ENCODE assay signal across 8 cellular contexts in genomic region chr19:40348125-40348913, GRCh38. TPM values are rescaled to one million over a fixed set of nuclear protein-coding genes. Genes with fewer than 3 reads are reported as not detected.
DNase-seq lines count a peak whose midpoint lies in the region; ATAC-seq, FAIRE-seq and TF ChIP-seq lines count a peak whose summit lies in the region.

Gene C19orf47 (minus strand): TSS chr19:40348397. CDS start chr19:40341857, 6,540 bp downstream.
A gene with protein sequence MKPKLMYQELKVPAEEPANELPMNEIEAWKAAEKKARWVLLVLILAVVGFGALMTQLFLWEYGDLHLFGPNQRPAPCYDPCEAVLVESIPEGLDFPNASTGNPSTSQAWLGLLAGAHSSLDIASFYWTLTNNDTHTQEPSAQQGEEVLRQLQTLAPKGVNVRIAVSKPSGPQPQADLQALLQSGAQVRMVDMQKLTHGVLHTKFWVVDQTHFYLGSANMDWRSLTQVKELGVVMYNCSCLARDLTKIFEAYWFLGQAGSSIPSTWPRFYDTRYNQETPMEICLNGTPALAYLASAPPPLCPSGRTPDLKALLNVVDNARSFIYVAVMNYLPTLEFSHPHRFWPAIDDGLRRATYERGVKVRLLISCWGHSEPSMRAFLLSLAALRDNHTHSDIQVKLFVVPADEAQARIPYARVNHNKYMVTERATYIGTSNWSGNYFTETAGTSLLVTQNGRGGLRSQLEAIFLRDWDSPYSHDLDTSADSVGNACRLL (plus strand): TSS chr19:40348695. CDS start chr19:40366484, 17,789 bp downstream.

- CTCF ChIA-PET in AG04449 (lab: Yijun Ruan, JAX) = interaction anchor here (1.1 to 2.2 kb wide), 4 partner anchors 11 to 118 kb away, joined by 3 to 9 read pairs (median 5); no protein-coding TSS in a partner anchor

- ATAC-seq in GM18907 (IDR thresholded peaks at IDR 0.05; ENCODE audit: unreplicated experiment) = peak; percentile 92
- peak; percentile 93 for ATAC-seq in HG03159 (IDR thresholded peaks at IDR 0.05; ENCODE audit: unreplicated experiment)

- H3K4me1 ChIP-seq in smooth muscle cell (ENCODE audit: low read depth) = peaks cover 9% of the 10 kb centered on the region

- H3K36me3 ChIP-seq in bronchial epithelial cell (ENCODE audit: control insufficient read depth, insufficient read depth, low read length) (no peaks in the 10 kb centered on the region), smooth muscle cell (ENCODE audit: low read depth) (no peaks in the 10 kb centered on the region)

- peaks cover 3% of the 10 kb centered on the region for H4K20me1 ChIP-seq in smooth muscle cell (ENCODE audit: low read depth)

- TF ChIP-seq CTCF in AG04449 (IDR thresholded peaks at IDR 0.05; ENCODE audit: insufficient read depth, low read length, missing control alignments) = no peak
- TF ChIP-seq CTCF in WI38 (IDR thresholded peaks at IDR 0.05; ENCODE audit: low read depth, low read length) = no peak
- TF ChIP-seq CTCF in bronchial epithelial cell (IDR thresholded peaks at IDR 0.05; ENCODE audit: insufficient read depth, low read length, severe bottlenecking) = no peak
- TF ChIP-seq CTCF in smooth muscle cell (IDR thresholded peaks at IDR 0.05; ENCODE audit: borderline replicate concordance, insufficient read depth, poor library complexity, severe bottlenecking) = no peak

- H2AFZ ChIP-seq in smooth muscle cell (ENCODE audit: low read depth) = peak within 1 kb of the TSS; percentile 88

- H3F3A ChIP-seq in smooth muscle cell (ENCODE audit: low read depth) = no peaks in the 10 kb centered on the region

- H3K27me3 ChIP-seq in bronchial epithelial cell (ENCODE audit: control insufficient read depth, insufficient read depth, low read length) (no peaks in the 10 kb centered on the region), smooth muscle cell (ENCODE audit: low read depth) (no peaks in the 10 kb centered on the region)

- peak within 1 kb of the TSS; percentile 37 for H3K27ac ChIP-seq in smooth muscle cell (ENCODE audit: low read depth)

- H3K4me2 ChIP-seq in smooth muscle cell = peak within 1 kb of the TSS; percentile 93

- H3K4me3 ChIP-seq in AG04449 (ENCODE audit: low read depth, low read length) (peak within 1 kb of the TSS; percentile 88), WI38 (ENCODE audit: low read depth, low read length) (peak within 1 kb of the TSS; percentile 88), bronchial epithelial cell (ENCODE audit: low read depth, low read length) (peak within 1 kb of the TSS; percentile 71), smooth muscle cell (peak within 1 kb of the TSS; percentile 88)

- peak within 1 kb of the TSS; percentile 80 for H3K9ac ChIP-seq in smooth muscle cell (ENCODE audit: low read depth)

- POLR2A ChIA-PET in AG04449 (lab: Yijun Ruan, JAX) = interaction anchor here (0.7 to 1.3 kb wide), 8 partner anchors 12 to 241 kb away, joined by 3 to 5 read pairs (median 3); partner anchors contain the start of gene SERTAD1

- H3K79me2 ChIP-seq in smooth muscle cell (ENCODE audit: low read depth) = peaks cover 67% of the 10 kb centered on the region

- under 1% methylated on average over 71 of the region's 77 CpGs for WGBS in smooth muscle cell (ENCODE audit: low lambda C conversion rate)

- FAIRE-seq in bronchial epithelial cell (lab: Jason Lieb, UNC) = no peak

- DNase-seq in AG04449 (ENCODE audit: low read depth, low spot score) (peak; percentile 91), NCI-H2227 treated with DMSO at 0.1 percent for 48 hours (lab: John Stamatoyannopoulos, UW) (peak; percentile 100), bronchial epithelial cell (ENCODE audit: low read depth) (peak; percentile 95), iPS-NIHi11 (ENCODE audit: low spot score) (peak; percentile 100), smooth muscle cell (lab: John Stamatoyannopoulos, UW; ENCODE audit: unreplicated experiment) (peak; percentile 95)

- no peaks in the 10 kb centered on the region for H3K9me3 ChIP-seq in smooth muscle cell (replicated peaks; ENCODE audit: low read depth)

RNA-seq across cellular contexts. Expression of gene C19orf47, which starts in this region (rescaled TPM):
- total RNA-seq in bronchial epithelial cell = 3.7 and 4.7 TPM in 2 replicates
- 6.3 and 7.6 TPM in 2 replicates for total RNA-seq in smooth muscle cell
- polyA plus RNA-seq in smooth muscle cell = 7.8 and 9.3 TPM in 2 replicates

RNA-seq across cellular contexts. Expression of the second gene that starts in this region (rescaled TPM):
- total RNA-seq in bronchial epithelial cell = 162 and 199 TPM in 2 replicates
- 716 and 737 TPM in 2 replicates for total RNA-seq in smooth muscle cell
- polyA plus RNA-seq in smooth muscle cell = 880 and 1,023 TPM in 2 replicates

Comparison
In these comparisons a context has a peak if more than half of its experiments do, and no peak if none do; other contexts are left out.
1. Peak in every context shown above with its lines: DNase-seq, ATAC-seq, H3K4me3 ChIP-seq and H3K27ac ChIP-seq.